22 cellular contexts compared by ENCODE assay signal in genomic region chr6:108446629-108447150, GRCh38.
DNase-seq lines count a peak whose midpoint lies in the region; ATAC-seq and TF ChIP-seq lines count a peak whose summit lies in the region.
"Had no signal": no experiment of that assay in that cellular context is flagged by ENCODE, and none has a peak within 500 bp of the region (broad histone marks: within the 10 kb centered on the region; RNA-seq: fewer than 3 reads in every experiment).

No MANE protein-coding gene starts in this region.

- ATAC-seq in HG02970 (IDR thresholded peaks at IDR 0.05; ENCODE audit: low FRiP score, unreplicated experiment): no peak
- ATAC-seq in left lung: no peak

- intact Hi-C loops in breast epithelium (cut with DNase I; ENCODE audit: low total_unique reads): no loop called here
- intact Hi-C loops in left lung (cut with DNase I): no loop called here

- no peak for TF ChIP-seq POLR2A in breast epithelium (IDR thresholded peaks at IDR 0.05)

- in situ Hi-C loops in T47D (cut with HindIII; ENCODE audit: low pct_unique_long_range_greater_than_20kb, low sequenced_read_pairs): no loop called here

- no peaks in the 10 kb centered on the region for H3K9me3 ChIP-seq in breast epithelium
- H3K9me3 ChIP-seq in SK-N-MC (ENCODE audit: low read depth, low read length): no peaks in the 10 kb centered on the region; the same call in 1 of the 2 replicates
- H3K9me3 ChIP-seq in left lung: no peaks in the 10 kb centered on the region

- H3K4me1 ChIP-seq in breast epithelium: no peaks in the 10 kb centered on the region
- peaks cover 2 to 5% of the 10 kb centered on the region in 2 donors for H3K4me1 ChIP-seq in left lung

- H3K36me3 ChIP-seq in breast epithelium (no peaks in the 10 kb centered on the region), SK-N-MC (ENCODE audit: insufficient read depth, low read length) (no peaks in the 10 kb centered on the region), left lung (no peaks in the 10 kb centered on the region)
- H3K36me3 ChIP-seq: SJCRH30 had no signal

- H3K27ac ChIP-seq in breast epithelium: no peak overlapping the region
- peak overlapping the region; percentile 96 for H3K27ac ChIP-seq in SK-N-MC
- H3K27ac ChIP-seq in left lung: no peak overlapping the region
- H3K27ac ChIP-seq: 22Rv1; BLaER1 treated with 17β-estradiol and CSF1 and Interleukin-3, amounts not matched to agents 10 nM and 100 nM; RWPE1; SJCRH30 had no signal

- H3K27me3 ChIP-seq in breast epithelium (no peaks in the 10 kb centered on the region), left lung (no peaks in the 10 kb centered on the region)
- H3K27me3 ChIP-seq: SJCRH30 had no signal

- TF ChIP-seq CTCF in breast epithelium (IDR thresholded peaks at IDR 0.05) (no peak), left lung (IDR thresholded peaks at IDR 0.05) (no peak)

- DNase-seq in T47D (ENCODE audit: low read depth in 1 of 2, low spot score in 1 of 2) (peak; percentile 2 to 3), breast epithelium (ENCODE audit: low spot score in 2 of 2) (no peak), SK-N-MC (ENCODE audit: low read depth, low spot score) (no peak), fibroblast of gingiva (ENCODE audit: low read depth) (peak; percentile 7), left lung (no peak), cortex of kidney (lab: John Stamatoyannopoulos, UW) (no peak), NK-92 (lab: John Stamatoyannopoulos, UW; ENCODE audit: unreplicated experiment) (no peak)
- DNase-seq: DND-41; GF-D8; Kasumi-1; NCI-H1105; NCI-H1694 treated with DMSO at 0.1 percent for 48 hours; NCI-H2107; NCI-H226; NCI-H526; NK-92 treated with Interleukin-12 subunit alpha and Interleukin-12 subunit beta, amount 100 ng/mL, for 24 hours; OCI-M1; SJCRH30 had no signal

- H3K9ac ChIP-seq in SK-N-MC (ENCODE audit: insufficient read length): peak overlapping the region; percentile 69
- H3K9ac ChIP-seq: BLaER1 treated with 17β-estradiol and CSF1 and Interleukin-3, amounts not matched to agents 10 nM and 100 nM had no signal

- no peak overlapping the region for H3K4me3 ChIP-seq in breast epithelium
- H3K4me3 ChIP-seq in SK-N-MC: peak overlapping the region; percentile 60
- H3K4me3 ChIP-seq in left lung: no peak overlapping the region
- H3K4me3 ChIP-seq: BLaER1 treated with 17β-estradiol and CSF1 and Interleukin-3, amounts not matched to agents 10 nM and 100 nM; SJCRH30 had no signal

Comparison
In these comparisons a context has a peak if more than half of its experiments do, and no peak if none do; other contexts are left out.
1. DNase-seq: peak in T47D (2 of 2) and fibroblast of gingiva (single experiment); none in breast epithelium (0 of 2), SK-N-MC (single experiment), left lung (0 of 2), cortex of kidney (single experiment) and NK-92 (single experiment).